In the genomic region with DNA sequence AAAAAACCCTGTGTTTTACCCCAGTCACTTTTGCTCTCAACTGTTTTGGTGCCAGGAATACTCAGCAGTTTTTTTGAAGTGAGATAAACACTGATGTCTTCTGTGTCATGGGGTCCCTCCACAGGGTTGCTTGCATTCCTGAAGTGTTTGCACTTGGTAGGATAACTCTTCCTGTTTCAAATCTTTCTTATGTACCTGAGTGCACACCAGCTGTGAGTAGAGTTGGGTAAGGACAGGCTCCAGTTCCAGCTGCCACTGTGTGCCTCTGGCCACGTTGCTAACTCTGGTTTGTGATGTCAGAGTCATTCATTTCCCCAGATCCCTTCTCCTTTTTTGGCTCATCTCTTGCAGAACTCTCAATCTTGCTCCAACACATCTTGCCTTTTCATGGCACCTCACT, we compare ENCODE assay signal across 13 cellular contexts.
DNase-seq lines count a peak whose midpoint lies in the region; ATAC-seq and TF ChIP-seq lines count a peak whose summit lies in the region.
"Had no signal": no experiment of that assay in that cellular context is flagged by ENCODE, and none has a peak within 500 bp of the region (broad histone marks: within the 10 kb centered on the region; RNA-seq: fewer than 3 reads in every experiment).

No MANE protein-coding gene starts in this region.

- no peaks in the 10 kb centered on the region for H3K36me3 Mint-ChIP-seq in Calu3 (ENCODE audit: insufficient read depth, unreplicated experiment)
- peaks cover 0 to 8% (median 0%) of the 10 kb centered on the region in 3 donors for H3K36me3 Mint-ChIP-seq in naive thymus-derived CD8-positive, alpha-beta T cell

- H3K4me3 Mint-ChIP-seq in Calu3 (ENCODE audit: low read depth, unreplicated experiment): no peak overlapping the region
- no peak overlapping the region for H3K4me3 Mint-ChIP-seq in naive thymus-derived CD8-positive, alpha-beta T cell

- peaks cover 16% of the 10 kb centered on the region for H3K4me1 Mint-ChIP-seq in Calu3 (ENCODE audit: low read depth, unreplicated experiment)
- H3K4me1 Mint-ChIP-seq in naive thymus-derived CD8-positive, alpha-beta T cell: peaks cover 12 to 33% (median 25%) of the 10 kb centered on the region in 4 donors

- DNase-seq in NOMO-1 treated with DMSO at 0.1 percent for 48 hours (lab: John Stamatoyannopoulos, UW; ENCODE audit: unreplicated experiment) (peak; percentile 9), NOMO-1 treated with dmso at 0.1 percent for 144 hours (lab: John Stamatoyannopoulos, UW; ENCODE audit: unreplicated experiment) (no peak), Calu3 (no peak), OCI-M1 (lab: John Stamatoyannopoulos, UW) (peak; percentile 29), foreskin fibroblast (peak; percentile 26 to 52), amygdala (lab: John Stamatoyannopoulos, UW) (no peak)
- DNase-seq in stimulated activated CD4-positive, alpha-beta T cell treated with anti-CD3 and anti-CD28 coated beads, Interleukin-2, amount 100 ng/mL, for 48 hours: no peak
- DNase-seq in naive thymus-derived CD8-positive, alpha-beta T cell: no peak
- DNase-seq: spleen had no signal

- H3K27ac Mint-ChIP-seq in Calu3 (ENCODE audit: unreplicated experiment): peak overlapping the region; percentile 7
- peak overlapping the region in 4 of 10 donors; percentile 5 to 89 (median 34) for H3K27ac Mint-ChIP-seq in naive thymus-derived CD8-positive, alpha-beta T cell

- no peak overlapping the region for H3K4me3 ChIP-seq in foreskin fibroblast (ENCODE audit: low read depth in 1 of 2, low read length in 2 of 2)
- H3K4me3 ChIP-seq: A549, coronary artery, ovary, spleen had no signal

- TF ChIP-seq CTCF in Calu3 (IDR thresholded peaks at IDR 0.05; ENCODE audit: unreplicated experiment): no peak
- TF ChIP-seq CTCF in foreskin fibroblast (IDR thresholded peaks at IDR 0.05; ENCODE audit: low read depth, low read length): no peak

- H3K9me3 Mint-ChIP-seq in Calu3 (ENCODE audit: low read depth, unreplicated experiment): no peaks in the 10 kb centered on the region
- peaks cover 0 to 3% (median 0%) of the 10 kb centered on the region in 9 donors for H3K9me3 Mint-ChIP-seq in naive thymus-derived CD8-positive, alpha-beta T cell

- POLR2A ChIA-PET in naive thymus-derived CD8-positive, alpha-beta T cell (lab: Charles Lee): no interaction called here

- no peaks in the 10 kb centered on the region for H3K27me3 Mint-ChIP-seq in Calu3 (ENCODE audit: unreplicated experiment)
- no peaks in the 10 kb centered on the region for H3K27me3 Mint-ChIP-seq in naive thymus-derived CD8-positive, alpha-beta T cell

- intact Hi-C loops in Calu3 (cut with micrococcal nuclease; ENCODE audit: unreplicated experiment): no loop called here

- BruUV-seq in Calu3 (replicated peaks; lab: Mats Ljungman, UMichigan): no TSS peak

- no peak for ATAC-seq in naive thymus-derived CD8-positive, alpha-beta T cell
- ATAC-seq: A549, HCT116 had no signal

- CTCF ChIA-PET in Calu3 (lab: Charles Lee): no interaction called here

Comparison
In these comparisons a context has a peak if more than half of its experiments do, and no peak if none do; other contexts are left out.
1. DNase-seq: peak in NOMO-1 treated with DMSO at 0.1 percent for 48 hours (single experiment), OCI-M1 (single experiment) and foreskin fibroblast (2 of 2); none in NOMO-1 treated with dmso at 0.1 percent for 144 hours (single experiment), Calu3 (single experiment), stimulated activated CD4-positive, alpha-beta T cell treated with anti-CD3 and anti-CD28 coated beads, Interleukin-2, amount 100 ng/mL, for 48 hours (0 of 2), naive thymus-derived CD8-positive, alpha-beta T cell (0 of 10) and amygdala (0 of 56).